1 cellular context compared by ENCODE assay signal in the genomic region with DNA sequence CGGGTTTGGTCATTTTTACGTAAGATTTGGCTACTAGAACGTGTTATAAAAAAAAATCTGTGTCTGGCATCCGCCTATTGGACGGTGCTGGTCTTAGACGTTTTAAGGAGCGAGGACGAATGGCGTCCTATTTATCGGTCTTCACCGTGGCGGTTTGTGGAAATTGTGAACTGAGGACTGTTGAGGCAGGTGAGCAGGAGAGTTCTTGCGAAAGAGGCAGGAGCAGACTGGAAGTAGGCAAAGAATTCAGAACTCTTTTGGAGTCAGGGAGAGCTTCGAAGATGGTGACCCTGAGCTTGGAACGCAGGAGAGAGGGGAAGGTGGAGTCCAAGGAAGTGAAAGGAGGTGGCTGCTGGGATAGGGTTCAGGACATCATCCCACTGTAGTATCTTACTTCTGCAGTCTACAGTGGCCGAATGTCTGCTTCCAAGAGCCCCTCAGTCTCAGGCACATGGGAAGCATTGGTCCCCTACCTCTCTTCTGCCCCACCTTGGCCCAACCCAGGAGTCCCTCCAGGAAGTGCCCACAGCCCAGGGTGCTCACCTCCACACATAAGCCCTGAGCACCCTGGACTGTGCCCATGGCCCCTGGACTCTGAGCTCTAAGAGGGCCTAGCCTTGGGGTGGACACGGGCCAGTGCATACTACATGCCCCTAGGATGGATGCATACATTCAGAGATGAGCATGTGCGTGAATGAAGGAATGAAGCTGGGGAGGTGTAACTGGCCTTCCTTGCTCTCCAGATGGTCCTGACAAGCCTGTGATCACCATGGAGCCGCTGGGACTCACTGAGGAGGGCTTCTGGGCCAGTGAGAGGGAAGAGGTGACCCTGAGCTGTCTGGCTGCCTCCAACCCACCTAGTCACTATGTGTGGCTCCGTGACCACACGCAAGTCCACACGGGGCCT.
TF ChIP-seq lines count a peak whose summit lies in the region.

No MANE protein-coding gene starts in this region.

TF ChIP-seq in GM23338, 12 proteins besides CTCF, POLR2A, EP300 and RAD21:
- TF ChIP-seq POLR2AphosphoS5 (IDR thresholded peaks at IDR 0.05; ENCODE audit: low read depth) (no peak), ZNF114 (CRISPR knock-in tag; IDR thresholded peaks at IDR 0.05) (no peak), NANOG (IDR thresholded peaks at IDR 0.05; ENCODE audit: borderline replicate concordance) (no peak), EZH2 (IDR thresholded peaks at IDR 0.05; ENCODE audit: low read depth, unreplicated experiment) (no peak), EZH2phosphoT487 (IDR thresholded peaks at IDR 0.05; ENCODE audit: unreplicated experiment) (no peak)
- TF ChIP-seq, protein P1, sequence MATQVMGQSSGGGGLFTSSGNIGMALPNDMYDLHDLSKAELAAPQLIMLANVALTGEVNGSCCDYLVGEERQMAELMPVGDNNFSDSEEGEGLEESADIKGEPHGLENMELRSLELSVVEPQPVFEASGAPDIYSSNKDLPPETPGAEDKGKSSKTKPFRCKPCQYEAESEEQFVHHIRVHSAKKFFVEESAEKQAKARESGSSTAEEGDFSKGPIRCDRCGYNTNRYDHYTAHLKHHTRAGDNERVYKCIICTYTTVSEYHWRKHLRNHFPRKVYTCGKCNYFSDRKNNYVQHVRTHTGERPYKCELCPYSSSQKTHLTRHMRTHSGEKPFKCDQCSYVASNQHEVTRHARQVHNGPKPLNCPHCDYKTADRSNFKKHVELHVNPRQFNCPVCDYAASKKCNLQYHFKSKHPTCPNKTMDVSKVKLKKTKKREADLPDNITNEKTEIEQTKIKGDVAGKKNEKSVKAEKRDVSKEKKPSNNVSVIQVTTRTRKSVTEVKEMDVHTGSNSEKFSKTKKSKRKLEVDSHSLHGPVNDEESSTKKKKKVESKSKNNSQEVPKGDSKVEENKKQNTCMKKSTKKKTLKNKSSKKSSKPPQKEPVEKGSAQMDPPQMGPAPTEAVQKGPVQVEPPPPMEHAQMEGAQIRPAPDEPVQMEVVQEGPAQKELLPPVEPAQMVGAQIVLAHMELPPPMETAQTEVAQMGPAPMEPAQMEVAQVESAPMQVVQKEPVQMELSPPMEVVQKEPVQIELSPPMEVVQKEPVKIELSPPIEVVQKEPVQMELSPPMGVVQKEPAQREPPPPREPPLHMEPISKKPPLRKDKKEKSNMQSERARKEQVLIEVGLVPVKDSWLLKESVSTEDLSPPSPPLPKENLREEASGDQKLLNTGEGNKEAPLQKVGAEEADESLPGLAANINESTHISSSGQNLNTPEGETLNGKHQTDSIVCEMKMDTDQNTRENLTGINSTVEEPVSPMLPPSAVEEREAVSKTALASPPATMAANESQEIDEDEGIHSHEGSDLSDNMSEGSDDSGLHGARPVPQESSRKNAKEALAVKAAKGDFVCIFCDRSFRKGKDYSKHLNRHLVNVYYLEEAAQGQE (IDR thresholded peaks at IDR 0.05; ENCODE audit: unreplicated experiment) = no peak
